In the genomic region with DNA sequence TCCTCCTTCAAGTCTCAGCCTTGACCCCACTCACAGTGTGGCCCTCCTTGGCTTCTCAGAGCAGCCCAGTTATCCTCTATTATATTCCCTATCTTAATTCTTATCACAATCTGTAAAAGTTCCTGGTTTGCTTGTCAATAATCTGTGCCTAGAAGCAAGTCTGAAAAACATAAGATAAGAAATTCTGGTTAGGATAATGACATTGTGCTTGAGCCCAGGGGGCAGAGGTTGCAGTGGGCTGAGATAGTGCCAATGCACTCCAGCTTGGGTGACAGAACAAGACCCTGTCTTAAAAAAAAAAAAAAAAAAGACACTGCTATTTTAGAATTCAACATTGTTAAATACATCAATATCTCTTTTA, we compare ENCODE assay signal across 1 cellular context.
TF ChIP-seq lines count a peak whose summit lies in the region.

No MANE protein-coding gene starts in this region.

TF ChIP-seq in GM12878, 131 proteins besides CTCF, POLR2A, EP300 and RAD21 (continued from another document):
- TF ChIP-seq, protein P1, sequence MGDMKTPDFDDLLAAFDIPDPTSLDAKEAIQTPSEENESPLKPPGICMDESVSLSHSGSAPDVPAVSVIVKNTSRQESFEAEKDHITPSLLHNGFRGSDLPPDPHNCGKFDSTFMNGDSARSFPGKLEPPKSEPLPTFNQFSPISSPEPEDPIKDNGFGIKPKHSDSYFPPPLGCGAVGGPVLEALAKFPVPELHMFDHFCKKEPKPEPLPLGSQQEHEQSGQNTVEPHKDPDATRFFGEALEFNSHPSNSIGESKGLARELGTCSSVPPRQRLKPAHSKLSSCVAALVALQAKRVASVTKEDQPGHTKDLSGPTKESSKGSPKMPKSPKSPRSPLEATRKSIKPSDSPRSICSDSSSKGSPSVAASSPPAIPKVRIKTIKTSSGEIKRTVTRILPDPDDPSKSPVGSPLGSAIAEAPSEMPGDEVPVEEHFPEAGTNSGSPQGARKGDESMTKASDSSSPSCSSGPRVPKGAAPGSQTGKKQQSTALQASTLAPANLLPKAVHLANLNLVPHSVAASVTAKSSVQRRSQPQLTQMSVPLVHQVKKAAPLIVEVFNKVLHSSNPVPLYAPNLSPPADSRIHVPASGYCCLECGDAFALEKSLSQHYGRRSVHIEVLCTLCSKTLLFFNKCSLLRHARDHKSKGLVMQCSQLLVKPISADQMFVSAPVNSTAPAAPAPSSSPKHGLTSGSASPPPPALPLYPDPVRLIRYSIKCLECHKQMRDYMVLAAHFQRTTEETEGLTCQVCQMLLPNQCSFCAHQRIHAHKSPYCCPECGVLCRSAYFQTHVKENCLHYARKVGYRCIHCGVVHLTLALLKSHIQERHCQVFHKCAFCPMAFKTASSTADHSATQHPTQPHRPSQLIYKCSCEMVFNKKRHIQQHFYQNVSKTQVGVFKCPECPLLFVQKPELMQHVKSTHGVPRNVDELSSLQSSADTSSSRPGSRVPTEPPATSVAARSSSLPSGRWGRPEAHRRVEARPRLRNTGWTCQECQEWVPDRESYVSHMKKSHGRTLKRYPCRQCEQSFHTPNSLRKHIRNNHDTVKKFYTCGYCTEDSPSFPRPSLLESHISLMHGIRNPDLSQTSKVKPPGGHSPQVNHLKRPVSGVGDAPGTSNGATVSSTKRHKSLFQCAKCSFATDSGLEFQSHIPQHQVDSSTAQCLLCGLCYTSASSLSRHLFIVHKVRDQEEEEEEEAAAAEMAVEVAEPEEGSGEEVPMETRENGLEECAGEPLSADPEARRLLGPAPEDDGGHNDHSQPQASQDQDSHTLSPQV (IDR thresholded peaks at IDR 0.05) = no peak
- TF ChIP-seq STAT3 (IDR thresholded peaks at IDR 0.05; ENCODE audit: low read depth, low read length) (no peak), IKZF2 (IDR thresholded peaks at IDR 0.05) (no peak), BCL11A (IDR thresholded peaks at IDR 0.05; ENCODE audit: low read depth, low read length) (no peak), NBN (IDR thresholded peaks at IDR 0.05) (no peak), MTA3 (IDR thresholded peaks at IDR 0.05; ENCODE audit: borderline replicate concordance, low read length) (no peak), WRNIP1 (IDR thresholded peaks at IDR 0.05; ENCODE audit: borderline replicate concordance, low read depth, low read length) (no peak), CBX3 (IDR thresholded peaks at IDR 0.05; ENCODE audit: borderline replicate concordance, low read depth) (no peak)
- TF ChIP-seq, protein P2, sequence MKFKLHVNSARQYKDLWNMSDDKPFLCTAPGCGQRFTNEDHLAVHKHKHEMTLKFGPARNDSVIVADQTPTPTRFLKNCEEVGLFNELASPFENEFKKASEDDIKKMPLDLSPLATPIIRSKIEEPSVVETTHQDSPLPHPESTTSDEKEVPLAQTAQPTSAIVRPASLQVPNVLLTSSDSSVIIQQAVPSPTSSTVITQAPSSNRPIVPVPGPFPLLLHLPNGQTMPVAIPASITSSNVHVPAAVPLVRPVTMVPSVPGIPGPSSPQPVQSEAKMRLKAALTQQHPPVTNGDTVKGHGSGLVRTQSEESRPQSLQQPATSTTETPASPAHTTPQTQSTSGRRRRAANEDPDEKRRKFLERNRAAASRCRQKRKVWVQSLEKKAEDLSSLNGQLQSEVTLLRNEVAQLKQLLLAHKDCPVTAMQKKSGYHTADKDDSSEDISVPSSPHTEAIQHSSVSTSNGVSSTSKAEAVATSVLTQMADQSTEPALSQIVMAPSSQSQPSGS (IDR thresholded peaks at IDR 0.05; ENCODE audit: low read length) = no peak
- TF ChIP-seq, protein P3, sequence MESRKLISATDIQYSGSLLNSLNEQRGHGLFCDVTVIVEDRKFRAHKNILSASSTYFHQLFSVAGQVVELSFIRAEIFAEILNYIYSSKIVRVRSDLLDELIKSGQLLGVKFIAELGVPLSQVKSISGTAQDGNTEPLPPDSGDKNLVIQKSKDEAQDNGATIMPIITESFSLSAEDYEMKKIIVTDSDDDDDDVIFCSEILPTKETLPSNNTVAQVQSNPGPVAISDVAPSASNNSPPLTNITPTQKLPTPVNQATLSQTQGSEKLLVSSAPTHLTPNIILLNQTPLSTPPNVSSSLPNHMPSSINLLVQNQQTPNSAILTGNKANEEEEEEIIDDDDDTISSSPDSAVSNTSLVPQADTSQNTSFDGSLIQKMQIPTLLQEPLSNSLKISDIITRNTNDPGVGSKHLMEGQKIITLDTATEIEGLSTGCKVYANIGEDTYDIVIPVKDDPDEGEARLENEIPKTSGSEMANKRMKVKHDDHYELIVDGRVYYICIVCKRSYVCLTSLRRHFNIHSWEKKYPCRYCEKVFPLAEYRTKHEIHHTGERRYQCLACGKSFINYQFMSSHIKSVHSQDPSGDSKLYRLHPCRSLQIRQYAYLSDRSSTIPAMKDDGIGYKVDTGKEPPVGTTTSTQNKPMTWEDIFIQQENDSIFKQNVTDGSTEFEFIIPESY (IDR thresholded peaks at IDR 0.05) = no peak
- TF ChIP-seq, protein P4, sequence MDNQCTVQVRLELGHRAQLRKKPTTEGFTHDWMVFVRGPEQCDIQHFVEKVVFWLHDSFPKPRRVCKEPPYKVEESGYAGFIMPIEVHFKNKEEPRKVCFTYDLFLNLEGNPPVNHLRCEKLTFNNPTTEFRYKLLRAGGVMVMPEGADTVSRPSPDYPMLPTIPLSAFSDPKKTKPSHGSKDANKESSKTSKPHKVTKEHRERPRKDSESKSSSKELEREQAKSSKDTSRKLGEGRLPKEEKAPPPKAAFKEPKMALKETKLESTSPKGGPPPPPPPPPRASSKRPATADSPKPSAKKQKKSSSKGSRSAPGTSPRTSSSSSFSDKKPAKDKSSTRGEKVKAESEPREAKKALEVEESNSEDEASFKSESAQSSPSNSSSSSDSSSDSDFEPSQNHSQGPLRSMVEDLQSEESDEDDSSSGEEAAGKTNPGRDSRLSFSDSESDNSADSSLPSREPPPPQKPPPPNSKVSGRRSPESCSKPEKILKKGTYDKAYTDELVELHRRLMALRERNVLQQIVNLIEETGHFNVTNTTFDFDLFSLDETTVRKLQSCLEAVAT (IDR thresholded peaks at IDR 0.05) = no peak
